In the genomic region with DNA sequence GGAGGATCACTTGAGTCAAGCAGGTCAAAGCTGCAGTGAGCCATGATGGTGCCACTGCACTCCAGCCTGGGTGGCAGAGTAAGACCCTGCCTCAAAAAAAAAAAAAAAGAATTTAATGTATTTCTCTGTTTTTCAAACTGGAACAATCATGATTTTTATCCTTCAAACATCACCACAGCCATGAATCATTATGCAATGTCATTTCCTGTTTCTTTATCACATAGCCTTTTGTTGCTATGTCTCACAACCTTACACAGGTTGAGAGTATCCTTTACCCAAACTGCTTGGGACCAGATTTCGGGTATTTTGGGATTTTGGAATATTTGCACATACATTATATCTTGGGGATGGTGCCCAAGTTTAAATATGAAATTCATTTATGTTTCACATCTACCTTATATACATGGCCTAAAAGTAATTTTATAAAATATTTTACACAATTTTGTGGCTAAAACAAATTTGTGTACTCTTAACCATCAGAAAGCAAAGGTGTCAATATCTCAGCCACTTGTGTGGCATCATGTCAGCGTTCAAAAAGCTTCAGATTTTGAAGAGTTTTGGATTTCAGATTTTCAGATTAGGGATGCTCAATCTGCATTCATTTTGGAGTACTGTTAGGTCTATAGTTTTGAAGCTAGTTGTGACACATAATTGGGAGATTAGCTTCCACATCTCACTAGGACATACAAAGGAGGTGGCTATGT, we compare ENCODE assay signal across 12 cellular contexts. TPM values are rescaled to one million over a fixed set of nuclear protein-coding genes. Genes with fewer than 3 reads are reported as not detected.
DNase-seq lines count a peak whose midpoint lies in the region; FAIRE-seq and TF ChIP-seq lines count a peak whose summit lies in the region.
"Had no signal": no experiment of that assay in that cellular context is flagged by ENCODE, and none has a peak within 500 bp of the region (broad histone marks: within the 10 kb centered on the region; RNA-seq: fewer than 3 reads in every experiment).

No MANE protein-coding gene starts in this region.

- no peak for DNase-seq in activated naive CD4-positive, alpha-beta T cell treated with anti-CD3 and anti-CD28 coated beads, Interleukin-2, amount 10 ng/mL, durations not matched to agents 7 days and 5 days
- no peak for DNase-seq in activated naive CD4-positive, alpha-beta T cell treated with anti-CD3 and anti-CD28 coated beads, Interleukin-2, amount 50 U/mL, for 16 hours
- DNase-seq in OCI-M1 (lab: John Stamatoyannopoulos, UW): peak; percentile 50
- DNase-seq in bronchial epithelial cell (ENCODE audit: low read depth): peak; percentile 61
- no peak for DNase-seq in D341Med (ENCODE audit: low spot score)
- DNase-seq in NCI-H510A (lab: John Stamatoyannopoulos, UW): no peak
- DNase-seq in endodermal cell: no peak
- DNase-seq in colonic mucosa: no peak
- DNase-seq: hippocampal formation, NCI-H2029 treated with DMSO at 0.1 percent for 48 hours, ovary had no signal

- CTCF ChIA-PET in activated naive CD4-positive, alpha-beta T cell treated with anti-CD3 and anti-CD28 coated beads, Interleukin-2, amount 10 ng/mL, durations not matched to agents 7 days and 5 days (lab: Charles Lee): interaction anchor here (0.7 to 1.6 kb wide), 4 partner anchors 12 to 208 kb away, joined by 5 to 7 read pairs (median 5); no protein-coding TSS in a partner anchor

- FAIRE-seq in bronchial epithelial cell (lab: Jason Lieb, UNC): no peak

- H3K4me3 ChIP-seq in bronchial epithelial cell (ENCODE audit: low read depth, low read length) (no peak overlapping the region), endodermal cell (ENCODE audit: low read length) (no peak overlapping the region), colonic mucosa (no peak overlapping the region)
- H3K4me3 ChIP-seq: ovary had no signal

- H3K9ac ChIP-seq in endodermal cell (ENCODE audit: extremely low read depth, low read length, poor library complexity, severe bottlenecking) (no peak overlapping the region), colonic mucosa (ENCODE audit: low read depth in 2 of 2, low read length in 2 of 2) (no peak overlapping the region)

- H3K4me3 Mint-ChIP-seq in activated naive CD4-positive, alpha-beta T cell treated with anti-CD3 and anti-CD28 coated beads, Interleukin-2, amount 10 ng/mL, durations not matched to agents 7 days and 5 days: no peak overlapping the region
- no peak overlapping the region for H3K4me3 Mint-ChIP-seq in endodermal cell
- H3K4me3 Mint-ChIP-seq: brain had no signal

- H3K27me3 Mint-ChIP-seq in activated naive CD4-positive, alpha-beta T cell treated with anti-CD3 and anti-CD28 coated beads, Interleukin-2, amount 10 ng/mL, durations not matched to agents 7 days and 5 days: no peaks in the 10 kb centered on the region
- H3K27me3 Mint-ChIP-seq in endodermal cell (ENCODE audit: insufficient read depth): no peaks in the 10 kb centered on the region
- H3K27me3 Mint-ChIP-seq: brain had no signal

- TF ChIP-seq CTCF in bronchial epithelial cell (IDR thresholded peaks at IDR 0.05; ENCODE audit: insufficient read depth, low read length, severe bottlenecking): no peak
- no peak for TF ChIP-seq CTCF in endodermal cell (conservative IDR thresholded peaks at IDR 0.05)
- no peak for TF ChIP-seq CTCF in colonic mucosa (IDR thresholded peaks at IDR 0.05)

- intact Hi-C loops in colonic mucosa (cut with DNase I): no loop called here

- H3K27ac Mint-ChIP-seq in activated naive CD4-positive, alpha-beta T cell treated with anti-CD3 and anti-CD28 coated beads, Interleukin-2, amount 10 ng/mL, durations not matched to agents 7 days and 5 days: peak overlapping the region; percentile 81
- no peak overlapping the region for H3K27ac Mint-ChIP-seq in endodermal cell
- H3K27ac Mint-ChIP-seq: brain had no signal

- H3K9me3 Mint-ChIP-seq in activated naive CD4-positive, alpha-beta T cell treated with anti-CD3 and anti-CD28 coated beads, Interleukin-2, amount 10 ng/mL, durations not matched to agents 7 days and 5 days: no peaks in the 10 kb centered on the region
- no peaks in the 10 kb centered on the region for H3K9me3 Mint-ChIP-seq in endodermal cell

- H3K4me1 Mint-ChIP-seq in activated naive CD4-positive, alpha-beta T cell treated with anti-CD3 and anti-CD28 coated beads, Interleukin-2, amount 10 ng/mL, durations not matched to agents 7 days and 5 days: peaks cover 61% of the 10 kb centered on the region
- H3K4me1 Mint-ChIP-seq in endodermal cell: peaks cover 14% of the 10 kb centered on the region

- WGBS in endodermal cell (ENCODE audit: insufficient coverage in 1 of 2, insufficient read length in 1 of 2), 2 experiments: 83 to 97% methylated on average over 1 to 2 of the region's 2 CpGs

- H3K36me3 Mint-ChIP-seq in activated naive CD4-positive, alpha-beta T cell treated with anti-CD3 and anti-CD28 coated beads, Interleukin-2, amount 10 ng/mL, durations not matched to agents 7 days and 5 days: peaks cover 18% of the 10 kb centered on the region
- peaks cover 7% of the 10 kb centered on the region for H3K36me3 Mint-ChIP-seq in endodermal cell (ENCODE audit: low read depth)

- H3K9me3 ChIP-seq in endodermal cell (ENCODE audit: control insufficient read depth, low read length) (no peaks in the 10 kb centered on the region), colonic mucosa (no peaks in the 10 kb centered on the region)
- H3K9me3 ChIP-seq: ovary had no signal

- H3K4me1 ChIP-seq in endodermal cell (ENCODE audit: control insufficient read depth, insufficient read depth, low read length) (peaks cover 4% of the 10 kb centered on the region), colonic mucosa (peaks cover 5% of the 10 kb centered on the region)

- H3K27ac ChIP-seq in endodermal cell (ENCODE audit: low read depth, low read length) (no peak overlapping the region), colonic mucosa (no peak overlapping the region)
- H3K27ac ChIP-seq: ovary had no signal

- H3K27me3 ChIP-seq in bronchial epithelial cell (ENCODE audit: control insufficient read depth, insufficient read depth, low read length) (no peaks in the 10 kb centered on the region), endodermal cell (ENCODE audit: control insufficient read depth, insufficient read depth, low read length, poor library complexity, severe bottlenecking) (no peaks in the 10 kb centered on the region), colonic mucosa (no peaks in the 10 kb centered on the region)
- H3K27me3 ChIP-seq: ovary had no signal

- H3K36me3 ChIP-seq in bronchial epithelial cell (ENCODE audit: control insufficient read depth, insufficient read depth, low read length) (no peaks in the 10 kb centered on the region), endodermal cell (ENCODE audit: control insufficient read depth, insufficient read depth, low read length) (peaks cover 3% of the 10 kb centered on the region), colonic mucosa (no peaks in the 10 kb centered on the region)
- H3K36me3 ChIP-seq: ovary had no signal

RNA-seq across cellular contexts. Expression of a gene that starts 8.2 kb away (rescaled TPM):
- total RNA-seq in bronchial epithelial cell (22.4 and 49.8 TPM in 2 replicates), endodermal cell (10 to 100 TPM; 17.5 to 22.1 TPM), colonic mucosa (100 to 1,000 TPM in 1 of 2 donors, 10 to 100 TPM in 1; 53.9 to 104 TPM)
- 29.1 TPM for polyA plus RNA-seq in endodermal cell (2013, experiment 1 of 2)
- polyA plus RNA-seq in endodermal cell (2013, experiment 2 of 2): 26.7 TPM

RNA-seq across cellular contexts. Expression of a gene that starts 54.8 kb away (rescaled TPM):
- total RNA-seq in bronchial epithelial cell: 12.1 and 12.2 TPM in 2 replicates
- total RNA-seq in endodermal cell: 10 to 100 TPM; 15.0 to 18.0 TPM
- 21.7 TPM for polyA plus RNA-seq in endodermal cell (2013, experiment 1 of 2)
- 26.9 TPM for polyA plus RNA-seq in endodermal cell (2013, experiment 2 of 2)
- total RNA-seq in colonic mucosa: 1 to 10 TPM; 9.5 to 10.0 TPM

Comparison
In these comparisons a context has a peak if more than half of its experiments do, and no peak if none do; other contexts are left out.
1. DNase-seq: peak in OCI-M1 (single experiment) and bronchial epithelial cell (single experiment); none in activated naive CD4-positive, alpha-beta T cell treated with anti-CD3 and anti-CD28 coated beads, Interleukin-2, amount 10 ng/mL, durations not matched to agents 7 days and 5 days (single experiment), activated naive CD4-positive, alpha-beta T cell treated with anti-CD3 and anti-CD28 coated beads, Interleukin-2, amount 50 U/mL, for 16 hours (single experiment), D341Med (single experiment), NCI-H510A (single experiment), endodermal cell (single experiment) and colonic mucosa (single experiment).